ENCODE assay signal across 23 cellular contexts in the genomic region with DNA sequence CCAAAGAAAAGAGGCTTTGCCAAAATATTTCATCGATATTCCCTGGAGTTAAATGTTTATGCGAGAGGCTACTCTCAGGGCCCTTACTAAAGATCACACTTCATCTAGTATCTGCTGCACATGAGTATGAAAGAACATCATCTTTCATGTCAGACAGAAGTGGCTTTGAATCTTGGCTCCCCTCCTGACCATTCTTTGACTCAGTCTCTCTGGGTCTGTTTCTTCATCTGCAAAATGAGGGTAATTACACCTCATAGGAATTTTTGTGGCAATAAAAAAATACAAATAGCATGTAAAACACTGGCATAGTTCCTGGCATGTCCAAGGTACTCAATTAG. TPM values are rescaled to one million over a fixed set of nuclear protein-coding genes. Genes with fewer than 3 reads are reported as not detected.
"Had no signal": no experiment of that assay in that cellular context is flagged by ENCODE, and none has a peak within 500 bp of the region (broad histone marks: within the 10 kb centered on the region; RNA-seq: fewer than 3 reads in every experiment).

No MANE protein-coding gene starts in this region.

- ATAC-seq: Panc1, PC-3 had no signal

- H3K4me2 ChIP-seq: SK-N-SH had no signal

- DNase-seq: KBM-7, MG63, NCI-H1092, NCI-H1105 treated with DMSO at 0.1 percent for 48 hours, NCI-H1417 treated with DMSO at 0.1 percent for 48 hours, NCI-H146, NCI-H1694 treated with DMSO at 0.1 percent for 48 hours, NCI-H1930, NCI-H2081, NCI-H2107, NCI-H2227 treated with DMSO at 0.1 percent for 48 hours, NCI-H524, NCI-H69, NCI-H774, PC-3, SHP77, SK-N-SH, SW 1271 had no signal

- H3K9ac ChIP-seq: SK-N-SH had no signal

- H3K27ac ChIP-seq: RWPE1 had no signal

- H3K27me3 ChIP-seq: MG63 had no signal

- H3K4me3 ChIP-seq: MG63 had no signal

- H3K9me2 ChIP-seq: SK-N-SH had no signal

- H3K36me3 ChIP-seq: MG63 had no signal

RNA-seq across cellular contexts. Expression of a gene that starts 58.1 kb away (rescaled TPM):
- total RNA-seq: HT-29, NCI-H460, OCI-LY7 had no signal
